In the genomic region with DNA sequence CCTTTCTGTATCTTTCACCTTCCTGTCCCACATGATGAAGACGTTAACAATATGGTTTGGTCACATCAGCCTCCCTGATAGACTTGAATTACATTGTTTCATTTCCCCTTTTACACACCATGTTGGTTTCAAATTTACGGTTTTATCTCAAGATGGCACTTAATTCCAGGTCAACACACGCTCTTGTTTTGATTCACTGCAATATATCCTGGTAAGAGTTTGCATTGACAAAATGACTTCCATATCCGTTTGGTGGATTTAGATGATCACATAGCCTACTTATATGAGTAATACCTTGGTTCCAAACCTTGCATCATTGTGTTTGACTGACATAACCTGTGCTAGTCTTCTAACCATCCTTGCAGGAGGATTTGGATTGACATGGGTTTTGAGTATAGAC, we compare ENCODE assay signal across 26 cellular contexts.
"Had no signal": no experiment of that assay in that cellular context is flagged by ENCODE, and none has a peak within 500 bp of the region (broad histone marks: within the 10 kb centered on the region; RNA-seq: fewer than 3 reads in every experiment).

No MANE protein-coding gene starts in this region.

- H3K27me3 Mint-ChIP-seq: activated CD4-positive, alpha-beta T cell treated with anti-CD3 and anti-CD28 coated beads, Interleukin-2, amount 10 ng/mL, durations not matched to agents 24 days and 14 days; activated CD8-positive, alpha-beta memory T cell treated with anti-CD3 and anti-CD28 coated beads, Interleukin-2, amount 10 ng/mL, durations not matched to agents 7 days and 5 days; activated naive CD8-positive, alpha-beta T cell treated with anti-CD3 and anti-CD28 coated beads for 36 hours; activated T-cell treated with anti-CD3 and anti-CD28 coated beads, Interleukin-2, amount 50 U/mL, for 24 hours had no signal

- DNase-seq: activated CD4-positive, alpha-beta T cell treated with anti-CD3 and anti-CD28 coated beads for 1 hour; activated CD4-positive, alpha-beta T cell treated with anti-CD3 and anti-CD28 coated beads, Interleukin-2, amount 10 ng/mL, durations not matched to agents 24 days and 14 days; activated CD4-positive, alpha-beta T cell treated with anti-CD3 and anti-CD28 coated beads, Interleukin-2, amount 50 U/mL, for 48 hours; activated CD8-positive, alpha-beta memory T cell treated with anti-CD3 and anti-CD28 coated beads, Interleukin-2, amount 10 ng/mL, durations not matched to agents 7 days and 5 days; activated effector memory CD4-positive, alpha-beta T cell treated with anti-CD3 and anti-CD28 coated beads, Interleukin-2, amount 50 U/mL, for 16 hours; activated naive CD4-positive, alpha-beta T cell treated with Interleukin-2 at 50 U/mL for 16 hours; activated naive CD8-positive, alpha-beta T cell treated with anti-CD3 and anti-CD28 coated beads for 36 hours; activated T-cell treated with anti-CD3 and anti-CD28 coated beads, Interleukin-2, amount 50 U/mL, for 24 hours; brain microvascular endothelial cell; NCI-H1048; NCI-H146; NCI-H187 treated with DMSO at 0.1 percent for 48 hours; NCI-H2081 treated with DMSO at 0.1 percent for 48 hours; NCI-H446; NCI-H524; Right ventricle myocardium superior; SJCRH30; SK-N-SH; SW 1271 had no signal

- H3K4me2 ChIP-seq: KMS-11, SK-N-SH had no signal

- H3K4me3 ChIP-seq: cardiac muscle cell, SJCRH30 had no signal

- H3K36me3 Mint-ChIP-seq: activated CD8-positive, alpha-beta memory T cell treated with anti-CD3 and anti-CD28 coated beads, Interleukin-2, amount 10 ng/mL, durations not matched to agents 7 days and 5 days; activated naive CD8-positive, alpha-beta T cell treated with anti-CD3 and anti-CD28 coated beads for 36 hours had no signal

- H3K27ac ChIP-seq: brain microvascular endothelial cell, cardiac muscle cell, KMS-11, RWPE1, SJCRH30 had no signal

- H3K4me1 ChIP-seq: SJCRH30 had no signal

- ATAC-seq: activated CD8-positive, alpha-beta memory T cell treated with anti-CD3 and anti-CD28 coated beads, Interleukin-2, amount 10 ng/mL, durations not matched to agents 7 days and 5 days; Panc1; WTC11 had no signal

- H3K36me3 ChIP-seq: brain microvascular endothelial cell, cardiac muscle cell, SJCRH30 had no signal

- H3K4me3 Mint-ChIP-seq: activated CD4-positive, alpha-beta T cell treated with anti-CD3 and anti-CD28 coated beads, Interleukin-2, amount 10 ng/mL, durations not matched to agents 24 days and 14 days; activated CD8-positive, alpha-beta memory T cell treated with anti-CD3 and anti-CD28 coated beads, Interleukin-2, amount 10 ng/mL, durations not matched to agents 7 days and 5 days; activated naive CD8-positive, alpha-beta T cell treated with anti-CD3 and anti-CD28 coated beads for 36 hours; activated T-cell treated with anti-CD3 and anti-CD28 coated beads, Interleukin-2, amount 50 U/mL, for 24 hours; activated T-helper 1 cell treated with anti-CD3 and anti-CD28 coated beads, Interleukin-12 subunit alpha, Interleukin-12 subunit beta, Interleukin-2, Interleukin-4 antibody, amounts not matched to agents 30 ng/mL and 10 ng/mL and 1 ng/mL, durations not matched to agents 14 hours and 24 hours and 36 hours; T-helper 1 cell treated with Interleukin-12 subunit alpha and Interleukin-12 subunit beta and Interleukin-4 antibody, amounts not matched to agents 30 μg/mL and 1 μg/mL, for 36 hours; WTC11 had no signal

- H3K4me1 Mint-ChIP-seq: activated CD4-positive, alpha-beta T cell treated with anti-CD3 and anti-CD28 coated beads, Interleukin-2, amount 10 ng/mL, durations not matched to agents 24 days and 14 days; activated CD8-positive, alpha-beta memory T cell treated with anti-CD3 and anti-CD28 coated beads, Interleukin-2, amount 10 ng/mL, durations not matched to agents 7 days and 5 days; activated naive CD8-positive, alpha-beta T cell treated with anti-CD3 and anti-CD28 coated beads for 36 hours had no signal

- H3K27ac Mint-ChIP-seq: activated CD4-positive, alpha-beta T cell treated with anti-CD3 and anti-CD28 coated beads, Interleukin-2, amount 10 ng/mL, durations not matched to agents 24 days and 14 days; activated CD8-positive, alpha-beta memory T cell treated with anti-CD3 and anti-CD28 coated beads, Interleukin-2, amount 10 ng/mL, durations not matched to agents 7 days and 5 days; activated naive CD8-positive, alpha-beta T cell treated with anti-CD3 and anti-CD28 coated beads for 36 hours; activated T-cell treated with anti-CD3 and anti-CD28 coated beads, Interleukin-2, amount 50 U/mL, for 24 hours; activated T-helper 1 cell treated with anti-CD3 and anti-CD28 coated beads, Interleukin-12 subunit alpha, Interleukin-12 subunit beta, Interleukin-2, Interleukin-4 antibody, amounts not matched to agents 30 ng/mL and 10 ng/mL and 1 ng/mL, durations not matched to agents 14 hours and 24 hours and 36 hours; T-helper 1 cell treated with Interleukin-12 subunit alpha and Interleukin-12 subunit beta and Interleukin-4 antibody, amounts not matched to agents 30 μg/mL and 1 μg/mL, for 36 hours; WTC11 had no signal

- H3K27me3 ChIP-seq: brain microvascular endothelial cell, cardiac muscle cell, SJCRH30 had no signal

- H3K9ac ChIP-seq: KMS-11, SK-N-SH had no signal
